17 cellular contexts compared by ENCODE assay signal in genomic region chr20:25509084-25509483, GRCh38.
DNase-seq lines count a peak whose midpoint lies in the region; ATAC-seq and TF ChIP-seq lines count a peak whose summit lies in the region.
"Had no signal": no experiment of that assay in that cellular context is flagged by ENCODE, and none has a peak within 500 bp of the region (broad histone marks: within the 10 kb centered on the region; RNA-seq: fewer than 3 reads in every experiment).

No MANE protein-coding gene starts in this region.

- CTCF ChIA-PET in WTC11 (lab: Charles Lee), result interaction anchor here (1.0 to 1.6 kb wide), 4 partner anchors 9 to 32 kb away, joined by 3 to 5 read pairs (median 4); no protein-coding TSS in a partner anchor
- CTCF ChIA-PET in CD4-positive, alpha-beta memory T cell (lab: Charles Lee; ENCODE audit: partially characterized antibody), result no interaction called here

- ATAC-seq in WTC11, result no peak
- ATAC-seq in right lobe of liver, result no peak
- ATAC-seq in sciatic nerve, result no peak
- ATAC-seq in stimulated activated naive CD8-positive, alpha-beta T cell treated with anti-CD3 and anti-CD28 coated beads, Interleukin-15, amount 100 ng/mL, for 72 hours, result no peak

- TF ChIP-seq CTCF in WTC11 (IDR thresholded peaks at IDR 0.05) (no peak), chondrocyte (IDR thresholded peaks at IDR 0.05) (no peak), right lobe of liver (IDR thresholded peaks at IDR 0.05) (no peak)

- DNase-seq in WTC11 (ENCODE audit: low spot score), result no peak
- no peak for DNase-seq in chondrocyte (ENCODE audit: low spot score)
- DNase-seq in right lobe of liver, result no peak
- DNase-seq in sciatic nerve (ENCODE audit: low spot score), result peak; percentile 14
- no peak for DNase-seq in cerebellum (ENCODE audit: low spot score)
- no peak for DNase-seq in CD4-positive, alpha-beta memory T cell
- no peak for DNase-seq in stimulated activated naive CD8-positive, alpha-beta T cell treated with anti-CD3 and anti-CD28 coated beads, Interleukin-15, amount 100 ng/mL, for 72 hours
- DNase-seq: Caco-2; NCI-H1105 treated with DMSO at 0.1 percent for 48 hours; NCI-H1694; NCI-H2081 treated with DMSO at 0.1 percent for 48 hours; NK-92 treated with Interleukin-12 subunit alpha and Interleukin-12 subunit beta, amount 100 ng/mL, for 24 hours; OCI-M1; Right ventricle myocardium superior had no signal

- POLR2A ChIA-PET in WTC11 (lab: Charles Lee), result no interaction called here
- POLR2A ChIA-PET in CD4-positive, alpha-beta memory T cell (lab: Charles Lee; ENCODE audit: partially characterized antibody), result no interaction called here

- intact Hi-C loops in right lobe of liver (cut with DNase I), result no loop called here
- intact Hi-C loops in sciatic nerve (cut with DNase I), result no loop called here
- intact Hi-C loops in CD4-positive, alpha-beta memory T cell (cut with micrococcal nuclease), result no loop called here

- H3K4me3 ChIP-seq in right lobe of liver, result no peak overlapping the region
- H3K4me3 ChIP-seq in CD4-positive, alpha-beta memory T cell (ENCODE audit: low read length in 2 of 2), result no peak overlapping the region
- H3K4me3 ChIP-seq: HAP-1, SK-N-MC had no signal

- no peaks in the 10 kb centered on the region for H3K9me3 ChIP-seq in right lobe of liver
- peaks cover 0 to 4% of the 10 kb centered on the region in 2 donors for H3K9me3 ChIP-seq in CD4-positive, alpha-beta memory T cell (ENCODE audit: control insufficient read depth in 1 of 2, low read length in 2 of 2)

- H3K27ac Mint-ChIP-seq in WTC11 (peak overlapping the region; percentile 17; the same call in 1 of the 2 replicates), chondrocyte (ENCODE audit: unreplicated experiment) (peak overlapping the region; percentile 90)
- no peak overlapping the region for H3K27ac Mint-ChIP-seq in CD4-positive, alpha-beta memory T cell
- no peak overlapping the region for H3K27ac Mint-ChIP-seq in stimulated activated naive CD8-positive, alpha-beta T cell treated with anti-CD3 and anti-CD28 coated beads, Interleukin-15, amount 100 ng/mL, for 72 hours
- H3K27ac Mint-ChIP-seq: B cell had no signal

- H3K4me3 Mint-ChIP-seq in WTC11, result no peak overlapping the region
- no peak overlapping the region for H3K4me3 Mint-ChIP-seq in chondrocyte (ENCODE audit: unreplicated experiment)
- H3K4me3 Mint-ChIP-seq in CD4-positive, alpha-beta memory T cell, result no peak overlapping the region
- H3K4me3 Mint-ChIP-seq in stimulated activated naive CD8-positive, alpha-beta T cell treated with anti-CD3 and anti-CD28 coated beads, Interleukin-15, amount 100 ng/mL, for 72 hours, result no peak overlapping the region
- H3K4me3 Mint-ChIP-seq: B cell had no signal

- 100% methylated on average over 2 of the region's 5 CpGs for WGBS in right lobe of liver (ENCODE audit: insufficient coverage, low coverage, low lambda C conversion rate, missing lambda C conversion rate)

- H3K4me1 Mint-ChIP-seq in WTC11 (no peaks in the 10 kb centered on the region), chondrocyte (ENCODE audit: low read depth) (peaks cover 22% of the 10 kb centered on the region)
- H3K4me1 Mint-ChIP-seq in CD4-positive, alpha-beta memory T cell, result no peaks in the 10 kb centered on the region
- H3K4me1 Mint-ChIP-seq in stimulated activated naive CD8-positive, alpha-beta T cell treated with anti-CD3 and anti-CD28 coated beads, Interleukin-15, amount 100 ng/mL, for 72 hours, result no peaks in the 10 kb centered on the region
- H3K4me1 Mint-ChIP-seq: B cell had no signal

- H3K9me3 Mint-ChIP-seq in WTC11 (peaks cover 5% of the 10 kb centered on the region), chondrocyte (ENCODE audit: low read depth) (peaks cover 6% of the 10 kb centered on the region)
- H3K9me3 Mint-ChIP-seq in CD4-positive, alpha-beta memory T cell, result peaks cover 1 to 21% (median 14%) of the 10 kb centered on the region in 8 donors
- H3K9me3 Mint-ChIP-seq in stimulated activated naive CD8-positive, alpha-beta T cell treated with anti-CD3 and anti-CD28 coated beads, Interleukin-15, amount 100 ng/mL, for 72 hours, result peaks cover 13 to 24% of the 10 kb centered on the region in 2 donors

- no peaks in the 10 kb centered on the region for H3K27me3 Mint-ChIP-seq in WTC11 (ENCODE audit: low read depth)
- H3K27me3 Mint-ChIP-seq in chondrocyte (ENCODE audit: low read depth), result no peaks in the 10 kb centered on the region
- no peaks in the 10 kb centered on the region for H3K27me3 Mint-ChIP-seq in CD4-positive, alpha-beta memory T cell
- no peaks in the 10 kb centered on the region for H3K27me3 Mint-ChIP-seq in stimulated activated naive CD8-positive, alpha-beta T cell treated with anti-CD3 and anti-CD28 coated beads, Interleukin-15, amount 100 ng/mL, for 72 hours
- H3K27me3 Mint-ChIP-seq: B cell had no signal

- TF ChIP-seq POLR2A in right lobe of liver (IDR thresholded peaks at IDR 0.05), result no peak

- peak overlapping the region; percentile 84 to 96 (median 91) for H3K27ac ChIP-seq in right lobe of liver
- no peak overlapping the region for H3K27ac ChIP-seq in CD4-positive, alpha-beta memory T cell (ENCODE audit: low read depth, low read length)
- H3K27ac ChIP-seq: SK-N-MC had no signal

- peaks cover 0 to 23% (median 9%) of the 10 kb centered on the region in 4 donors for H3K4me1 ChIP-seq in right lobe of liver
- H3K4me1 ChIP-seq in CD4-positive, alpha-beta memory T cell (ENCODE audit: insufficient read depth, low read length), result no peaks in the 10 kb centered on the region
- H3K4me1 ChIP-seq: Caco-2, HAP-1 had no signal

- peaks cover 64% of the 10 kb centered on the region for H3K36me3 Mint-ChIP-seq in WTC11
- peaks cover 43% of the 10 kb centered on the region for H3K36me3 Mint-ChIP-seq in chondrocyte (ENCODE audit: low read depth)
- H3K36me3 Mint-ChIP-seq in CD4-positive, alpha-beta memory T cell, result peaks cover 16 to 24% of the 10 kb centered on the region in 2 donors

- no peaks in the 10 kb centered on the region for H3K27me3 ChIP-seq in right lobe of liver
- no peaks in the 10 kb centered on the region for H3K27me3 ChIP-seq in CD4-positive, alpha-beta memory T cell (ENCODE audit: insufficient read depth, low read length)

- H3K36me3 ChIP-seq in right lobe of liver, result peaks cover 0 to 16% (median 8%) of the 10 kb centered on the region in 4 donors
- no peaks in the 10 kb centered on the region for H3K36me3 ChIP-seq in CD4-positive, alpha-beta memory T cell (ENCODE audit: insufficient read depth, low read length)

TF ChIP-seq in WTC11, 78 proteins besides CTCF, POLR2A, EP300 and RAD21 (continues in another document):
- TF ChIP-seq TCF7 (CRISPR knock-in tag; IDR thresholded peaks at IDR 0.05; ENCODE audit: low read depth) (no peak), MYBL2 (CRISPR knock-in tag; IDR thresholded peaks at IDR 0.05) (no peak), E2F5 (CRISPR knock-in tag; IDR thresholded peaks at IDR 0.05) (no peak), ZNF263 (CRISPR knock-in tag; IDR thresholded peaks at IDR 0.05; ENCODE audit: low read depth) (no peak), USF2 (CRISPR knock-in tag; IDR thresholded peaks at IDR 0.05) (no peak), ZNF232 (CRISPR knock-in tag; IDR thresholded peaks at IDR 0.05) (no peak), JAZF1 (CRISPR knock-in tag; IDR thresholded peaks at IDR 0.05) (no peak), GABPB1 (CRISPR knock-in tag; IDR thresholded peaks at IDR 0.05) (no peak), JUN (CRISPR knock-in tag; IDR thresholded peaks at IDR 0.05) (no peak), SMAD4 (CRISPR knock-in tag; IDR thresholded peaks at IDR 0.05) (no peak), PRRX2 (CRISPR knock-in tag; IDR thresholded peaks at IDR 0.05) (no peak), AFF4 (CRISPR knock-in tag; IDR thresholded peaks at IDR 0.05; ENCODE audit: borderline replicate concordance) (no peak)

Comparison
In these comparisons a context has a peak if more than half of its experiments do, and no peak if none do; other contexts are left out.
1. H3K27ac Mint-ChIP-seq: peak in WTC11 (single experiment) and chondrocyte (single experiment); none in CD4-positive, alpha-beta memory T cell (0 of 7) and stimulated activated naive CD8-positive, alpha-beta T cell treated with anti-CD3 and anti-CD28 coated beads, Interleukin-15, amount 100 ng/mL, for 72 hours (0 of 2).